Comparison of ENCODE assay signal across 1 cellular context in the genomic region with DNA sequence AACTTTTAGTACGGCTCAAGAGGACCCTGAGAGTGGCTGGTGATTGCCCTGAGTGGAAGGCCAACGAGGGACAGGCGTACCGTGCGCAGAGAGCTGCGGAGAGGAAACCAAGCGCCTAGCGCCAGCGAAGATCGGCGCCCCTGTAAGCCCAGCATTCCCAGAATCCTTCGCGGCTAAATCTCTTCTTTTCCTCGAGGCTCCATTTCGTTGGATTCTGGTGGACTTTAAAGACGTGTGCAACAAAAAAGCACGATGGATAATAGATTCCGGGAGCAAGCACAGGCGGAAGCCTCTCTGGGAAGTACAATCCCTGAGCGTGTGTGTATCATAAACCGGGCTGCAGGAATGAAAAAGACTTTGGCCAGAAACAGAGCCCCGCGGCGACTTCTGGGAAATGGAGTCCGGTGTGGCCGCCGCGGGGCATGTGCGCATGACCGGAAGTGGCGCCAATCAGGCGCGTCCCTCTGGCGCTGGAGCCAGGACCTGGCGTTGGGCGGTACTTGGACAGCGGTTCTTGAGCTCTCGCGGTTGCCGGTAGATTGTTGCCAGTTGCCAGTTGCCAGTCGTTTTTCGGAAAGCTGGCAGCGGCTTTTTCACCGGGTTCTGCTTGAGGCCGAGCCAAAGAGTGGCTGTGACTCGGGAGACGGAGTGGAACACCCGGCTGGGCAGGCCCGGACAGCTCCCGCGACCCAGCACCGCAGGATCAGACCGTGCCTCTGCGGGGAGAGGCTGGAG.
TF ChIP-seq lines count a peak whose summit lies in the region.

A gene (plus strand): TSS at position 449 of the 735 bp plus-strand sequence. CDS start 406 bp downstream, outside the sequence.

TF ChIP-seq in K562, 482 proteins besides CTCF, POLR2A, EP300 and RAD21 (continued from another document and continues in another):
- TF ChIP-seq, protein P1, sequence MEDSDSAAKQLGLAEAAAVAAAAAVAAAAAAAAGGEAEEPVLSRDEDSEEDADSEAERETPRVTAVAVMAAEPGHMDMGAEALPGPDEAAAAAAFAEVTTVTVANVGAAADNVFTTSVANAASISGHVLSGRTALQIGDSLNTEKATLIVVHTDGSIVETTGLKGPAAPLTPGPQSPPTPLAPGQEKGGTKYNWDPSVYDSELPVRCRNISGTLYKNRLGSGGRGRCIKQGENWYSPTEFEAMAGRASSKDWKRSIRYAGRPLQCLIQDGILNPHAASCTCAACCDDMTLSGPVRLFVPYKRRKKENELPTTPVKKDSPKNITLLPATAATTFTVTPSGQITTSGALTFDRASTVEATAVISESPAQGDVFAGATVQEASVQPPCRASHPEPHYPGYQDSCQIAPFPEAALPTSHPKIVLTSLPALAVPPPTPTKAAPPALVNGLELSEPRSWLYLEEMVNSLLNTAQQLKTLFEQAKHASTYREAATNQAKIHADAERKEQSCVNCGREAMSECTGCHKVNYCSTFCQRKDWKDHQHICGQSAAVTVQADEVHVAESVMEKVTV (CRISPR knock-in tag; IDR thresholded peaks at IDR 0.05), result 0 out of 2 replicates have a peak, but pooled peaks have one; percentile 10
- TF ChIP-seq KDM2B (CRISPR knock-in tag; IDR thresholded peaks at IDR 0.05), result no peak
- TF ChIP-seq PHF21A (IDR thresholded peaks at IDR 0.05; ENCODE audit: borderline replicate concordance, low read depth), result peak; percentile 68; the same call in 1 of the 2 replicates
- TF ChIP-seq ARHGAP35 (IDR thresholded peaks at IDR 0.05; ENCODE audit: partially characterized antibody), result no peak
- no peak for TF ChIP-seq YBX1 (IDR thresholded peaks at IDR 0.05)
- TF ChIP-seq CBFB (CRISPR knock-in tag; IDR thresholded peaks at IDR 0.05), result 0 out of 2 replicates have a peak, but pooled peaks have one; percentile 36
- TF ChIP-seq BRD4 (IDR thresholded peaks at IDR 0.05), result no peak
- TF ChIP-seq MIER1 (IDR thresholded peaks at IDR 0.05; ENCODE audit: low read depth), result peak; percentile 59; the same call in 1 of the 2 replicates
- no peak for TF ChIP-seq ZNF253 (CRISPR knock-in tag; conservative IDR thresholded peaks at IDR 0.05)
- TF ChIP-seq NCOA1 (IDR thresholded peaks at IDR 0.05; ENCODE audit: low read depth), result peak; percentile 86
- TF ChIP-seq DDX20 (tag; IDR thresholded peaks at IDR 0.05; ENCODE audit: low read depth), result 0 out of 2 replicates have a peak, but pooled peaks have one; percentile 29
- TF ChIP-seq, protein P2, sequence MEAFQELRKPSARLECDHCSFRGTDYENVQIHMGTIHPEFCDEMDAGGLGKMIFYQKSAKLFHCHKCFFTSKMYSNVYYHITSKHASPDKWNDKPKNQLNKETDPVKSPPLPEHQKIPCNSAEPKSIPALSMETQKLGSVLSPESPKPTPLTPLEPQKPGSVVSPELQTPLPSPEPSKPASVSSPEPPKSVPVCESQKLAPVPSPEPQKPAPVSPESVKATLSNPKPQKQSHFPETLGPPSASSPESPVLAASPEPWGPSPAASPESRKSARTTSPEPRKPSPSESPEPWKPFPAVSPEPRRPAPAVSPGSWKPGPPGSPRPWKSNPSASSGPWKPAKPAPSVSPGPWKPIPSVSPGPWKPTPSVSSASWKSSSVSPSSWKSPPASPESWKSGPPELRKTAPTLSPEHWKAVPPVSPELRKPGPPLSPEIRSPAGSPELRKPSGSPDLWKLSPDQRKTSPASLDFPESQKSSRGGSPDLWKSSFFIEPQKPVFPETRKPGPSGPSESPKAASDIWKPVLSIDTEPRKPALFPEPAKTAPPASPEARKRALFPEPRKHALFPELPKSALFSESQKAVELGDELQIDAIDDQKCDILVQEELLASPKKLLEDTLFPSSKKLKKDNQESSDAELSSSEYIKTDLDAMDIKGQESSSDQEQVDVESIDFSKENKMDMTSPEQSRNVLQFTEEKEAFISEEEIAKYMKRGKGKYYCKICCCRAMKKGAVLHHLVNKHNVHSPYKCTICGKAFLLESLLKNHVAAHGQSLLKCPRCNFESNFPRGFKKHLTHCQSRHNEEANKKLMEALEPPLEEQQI (IDR thresholded peaks at IDR 0.05), result no peak
- TF ChIP-seq, protein P3, sequence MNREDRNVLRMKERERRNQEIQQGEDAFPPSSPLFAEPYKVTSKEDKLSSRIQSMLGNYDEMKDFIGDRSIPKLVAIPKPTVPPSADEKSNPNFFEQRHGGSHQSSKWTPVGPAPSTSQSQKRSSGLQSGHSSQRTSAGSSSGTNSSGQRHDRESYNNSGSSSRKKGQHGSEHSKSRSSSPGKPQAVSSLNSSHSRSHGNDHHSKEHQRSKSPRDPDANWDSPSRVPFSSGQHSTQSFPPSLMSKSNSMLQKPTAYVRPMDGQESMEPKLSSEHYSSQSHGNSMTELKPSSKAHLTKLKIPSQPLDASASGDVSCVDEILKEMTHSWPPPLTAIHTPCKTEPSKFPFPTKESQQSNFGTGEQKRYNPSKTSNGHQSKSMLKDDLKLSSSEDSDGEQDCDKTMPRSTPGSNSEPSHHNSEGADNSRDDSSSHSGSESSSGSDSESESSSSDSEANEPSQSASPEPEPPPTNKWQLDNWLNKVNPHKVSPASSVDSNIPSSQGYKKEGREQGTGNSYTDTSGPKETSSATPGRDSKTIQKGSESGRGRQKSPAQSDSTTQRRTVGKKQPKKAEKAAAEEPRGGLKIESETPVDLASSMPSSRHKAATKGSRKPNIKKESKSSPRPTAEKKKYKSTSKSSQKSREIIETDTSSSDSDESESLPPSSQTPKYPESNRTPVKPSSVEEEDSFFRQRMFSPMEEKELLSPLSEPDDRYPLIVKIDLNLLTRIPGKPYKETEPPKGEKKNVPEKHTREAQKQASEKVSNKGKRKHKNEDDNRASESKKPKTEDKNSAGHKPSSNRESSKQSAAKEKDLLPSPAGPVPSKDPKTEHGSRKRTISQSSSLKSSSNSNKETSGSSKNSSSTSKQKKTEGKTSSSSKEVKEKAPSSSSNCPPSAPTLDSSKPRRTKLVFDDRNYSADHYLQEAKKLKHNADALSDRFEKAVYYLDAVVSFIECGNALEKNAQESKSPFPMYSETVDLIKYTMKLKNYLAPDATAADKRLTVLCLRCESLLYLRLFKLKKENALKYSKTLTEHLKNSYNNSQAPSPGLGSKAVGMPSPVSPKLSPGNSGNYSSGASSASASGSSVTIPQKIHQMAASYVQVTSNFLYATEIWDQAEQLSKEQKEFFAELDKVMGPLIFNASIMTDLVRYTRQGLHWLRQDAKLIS (CRISPR knock-in tag; IDR thresholded peaks at IDR 0.05), result peak; percentile 45; the same call in 1 of the 2 replicates
- TF ChIP-seq, protein P4, sequence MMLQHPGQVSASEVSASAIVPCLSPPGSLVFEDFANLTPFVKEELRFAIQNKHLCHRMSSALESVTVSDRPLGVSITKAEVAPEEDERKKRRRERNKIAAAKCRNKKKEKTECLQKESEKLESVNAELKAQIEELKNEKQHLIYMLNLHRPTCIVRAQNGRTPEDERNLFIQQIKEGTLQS (IDR thresholded peaks at IDR 0.05), result no peak
- TF ChIP-seq, protein P4 (CRISPR knock-in tag; conservative IDR thresholded peaks at IDR 0.05), result no peak
- peak; percentile 16; the same call in 1 of the 2 replicates for TF ChIP-seq LCOR (CRISPR knock-in tag; IDR thresholded peaks at IDR 0.05)
- TF ChIP-seq, protein P5, sequence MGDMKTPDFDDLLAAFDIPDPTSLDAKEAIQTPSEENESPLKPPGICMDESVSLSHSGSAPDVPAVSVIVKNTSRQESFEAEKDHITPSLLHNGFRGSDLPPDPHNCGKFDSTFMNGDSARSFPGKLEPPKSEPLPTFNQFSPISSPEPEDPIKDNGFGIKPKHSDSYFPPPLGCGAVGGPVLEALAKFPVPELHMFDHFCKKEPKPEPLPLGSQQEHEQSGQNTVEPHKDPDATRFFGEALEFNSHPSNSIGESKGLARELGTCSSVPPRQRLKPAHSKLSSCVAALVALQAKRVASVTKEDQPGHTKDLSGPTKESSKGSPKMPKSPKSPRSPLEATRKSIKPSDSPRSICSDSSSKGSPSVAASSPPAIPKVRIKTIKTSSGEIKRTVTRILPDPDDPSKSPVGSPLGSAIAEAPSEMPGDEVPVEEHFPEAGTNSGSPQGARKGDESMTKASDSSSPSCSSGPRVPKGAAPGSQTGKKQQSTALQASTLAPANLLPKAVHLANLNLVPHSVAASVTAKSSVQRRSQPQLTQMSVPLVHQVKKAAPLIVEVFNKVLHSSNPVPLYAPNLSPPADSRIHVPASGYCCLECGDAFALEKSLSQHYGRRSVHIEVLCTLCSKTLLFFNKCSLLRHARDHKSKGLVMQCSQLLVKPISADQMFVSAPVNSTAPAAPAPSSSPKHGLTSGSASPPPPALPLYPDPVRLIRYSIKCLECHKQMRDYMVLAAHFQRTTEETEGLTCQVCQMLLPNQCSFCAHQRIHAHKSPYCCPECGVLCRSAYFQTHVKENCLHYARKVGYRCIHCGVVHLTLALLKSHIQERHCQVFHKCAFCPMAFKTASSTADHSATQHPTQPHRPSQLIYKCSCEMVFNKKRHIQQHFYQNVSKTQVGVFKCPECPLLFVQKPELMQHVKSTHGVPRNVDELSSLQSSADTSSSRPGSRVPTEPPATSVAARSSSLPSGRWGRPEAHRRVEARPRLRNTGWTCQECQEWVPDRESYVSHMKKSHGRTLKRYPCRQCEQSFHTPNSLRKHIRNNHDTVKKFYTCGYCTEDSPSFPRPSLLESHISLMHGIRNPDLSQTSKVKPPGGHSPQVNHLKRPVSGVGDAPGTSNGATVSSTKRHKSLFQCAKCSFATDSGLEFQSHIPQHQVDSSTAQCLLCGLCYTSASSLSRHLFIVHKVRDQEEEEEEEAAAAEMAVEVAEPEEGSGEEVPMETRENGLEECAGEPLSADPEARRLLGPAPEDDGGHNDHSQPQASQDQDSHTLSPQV (IDR thresholded peaks at IDR 0.05), result peak; percentile 87
- TF ChIP-seq HDAC2 (IDR thresholded peaks at IDR 0.05), result 0 out of 2 replicates have a peak, but pooled peaks have one; percentile 22
- no peak for TF ChIP-seq THRAP3 (IDR thresholded peaks at IDR 0.05; ENCODE audit: borderline replicate concordance)
- TF ChIP-seq HDGF (IDR thresholded peaks at IDR 0.05), result no peak
- no peak for TF ChIP-seq RFX5 (IDR thresholded peaks at IDR 0.05; ENCODE audit: low read depth, low read length)
- peak; percentile 81; the same call in 1 of the 2 replicates for TF ChIP-seq PHF8 (IDR thresholded peaks at IDR 0.05; ENCODE audit: borderline replicate concordance, low read length)
- TF ChIP-seq MTA3 (IDR thresholded peaks at IDR 0.05; ENCODE audit: borderline replicate concordance), result peak; percentile 43; the same call in 1 of the 2 replicates
- TF ChIP-seq, protein P6, sequence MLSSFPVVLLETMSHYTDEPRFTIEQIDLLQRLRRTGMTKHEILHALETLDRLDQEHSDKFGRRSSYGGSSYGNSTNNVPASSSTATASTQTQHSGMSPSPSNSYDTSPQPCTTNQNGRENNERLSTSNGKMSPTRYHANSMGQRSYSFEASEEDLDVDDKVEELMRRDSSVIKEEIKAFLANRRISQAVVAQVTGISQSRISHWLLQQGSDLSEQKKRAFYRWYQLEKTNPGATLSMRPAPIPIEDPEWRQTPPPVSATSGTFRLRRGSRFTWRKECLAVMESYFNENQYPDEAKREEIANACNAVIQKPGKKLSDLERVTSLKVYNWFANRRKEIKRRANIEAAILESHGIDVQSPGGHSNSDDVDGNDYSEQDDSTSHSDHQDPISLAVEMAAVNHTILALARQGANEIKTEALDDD (IDR thresholded peaks at IDR 0.05), result no peak
- 0 out of 2 replicates have a peak, but pooled peaks have one; percentile 36 for TF ChIP-seq ZNF561 (CRISPR knock-in tag; conservative IDR thresholded peaks at IDR 0.05)
- TF ChIP-seq, protein P7, sequence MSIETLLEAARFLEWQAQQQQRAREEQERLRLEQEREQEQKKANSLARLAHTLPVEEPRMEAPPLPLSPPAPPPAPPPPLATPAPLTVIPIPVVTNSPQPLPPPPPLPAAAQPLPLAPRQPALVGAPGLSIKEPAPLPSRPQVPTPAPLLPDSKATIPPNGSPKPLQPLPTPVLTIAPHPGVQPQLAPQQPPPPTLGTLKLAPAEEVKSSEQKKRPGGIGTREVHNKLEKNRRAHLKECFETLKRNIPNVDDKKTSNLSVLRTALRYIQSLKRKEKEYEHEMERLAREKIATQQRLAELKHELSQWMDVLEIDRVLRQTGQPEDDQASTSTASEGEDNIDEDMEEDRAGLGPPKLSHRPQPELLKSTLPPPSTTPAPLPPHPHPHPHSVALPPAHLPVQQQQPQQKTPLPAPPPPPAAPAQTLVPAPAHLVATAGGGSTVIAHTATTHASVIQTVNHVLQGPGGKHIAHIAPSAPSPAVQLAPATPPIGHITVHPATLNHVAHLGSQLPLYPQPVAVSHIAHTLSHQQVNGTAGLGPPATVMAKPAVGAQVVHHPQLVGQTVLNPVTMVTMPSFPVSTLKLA (conservative IDR thresholded peaks at IDR 0.05), result peak; percentile 81 to 88
- peak; percentile 72 for TF ChIP-seq ZNF766 (CRISPR knock-in tag; conservative IDR thresholded peaks at IDR 0.05)
- TF ChIP-seq, protein P8, sequence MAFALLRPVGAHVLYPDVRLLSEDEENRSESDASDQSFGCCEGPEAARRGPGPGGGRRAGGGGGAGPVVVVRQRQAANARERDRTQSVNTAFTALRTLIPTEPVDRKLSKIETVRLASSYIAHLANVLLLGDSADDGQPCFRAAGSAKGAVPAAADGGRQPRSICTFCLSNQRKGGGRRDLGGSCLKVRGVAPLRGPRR (CRISPR knock-in tag; IDR thresholded peaks at IDR 0.05), result no peak
- TF ChIP-seq ZNF41 (CRISPR knock-in tag; conservative IDR thresholded peaks at IDR 0.05), result no peak
- peak; percentile 72 for TF ChIP-seq TAF1 (IDR thresholded peaks at IDR 0.05; ENCODE audit: control insufficient read depth, extremely low read depth, insufficient read depth, low read length, severe bottlenecking)
- TF ChIP-seq ELF1 (tag; IDR thresholded peaks at IDR 0.05), result peak; percentile 79
- TF ChIP-seq ETV1 (tag; conservative IDR thresholded peaks at IDR 0.05; ENCODE audit: low read depth), result no peak
- TF ChIP-seq, protein P9, sequence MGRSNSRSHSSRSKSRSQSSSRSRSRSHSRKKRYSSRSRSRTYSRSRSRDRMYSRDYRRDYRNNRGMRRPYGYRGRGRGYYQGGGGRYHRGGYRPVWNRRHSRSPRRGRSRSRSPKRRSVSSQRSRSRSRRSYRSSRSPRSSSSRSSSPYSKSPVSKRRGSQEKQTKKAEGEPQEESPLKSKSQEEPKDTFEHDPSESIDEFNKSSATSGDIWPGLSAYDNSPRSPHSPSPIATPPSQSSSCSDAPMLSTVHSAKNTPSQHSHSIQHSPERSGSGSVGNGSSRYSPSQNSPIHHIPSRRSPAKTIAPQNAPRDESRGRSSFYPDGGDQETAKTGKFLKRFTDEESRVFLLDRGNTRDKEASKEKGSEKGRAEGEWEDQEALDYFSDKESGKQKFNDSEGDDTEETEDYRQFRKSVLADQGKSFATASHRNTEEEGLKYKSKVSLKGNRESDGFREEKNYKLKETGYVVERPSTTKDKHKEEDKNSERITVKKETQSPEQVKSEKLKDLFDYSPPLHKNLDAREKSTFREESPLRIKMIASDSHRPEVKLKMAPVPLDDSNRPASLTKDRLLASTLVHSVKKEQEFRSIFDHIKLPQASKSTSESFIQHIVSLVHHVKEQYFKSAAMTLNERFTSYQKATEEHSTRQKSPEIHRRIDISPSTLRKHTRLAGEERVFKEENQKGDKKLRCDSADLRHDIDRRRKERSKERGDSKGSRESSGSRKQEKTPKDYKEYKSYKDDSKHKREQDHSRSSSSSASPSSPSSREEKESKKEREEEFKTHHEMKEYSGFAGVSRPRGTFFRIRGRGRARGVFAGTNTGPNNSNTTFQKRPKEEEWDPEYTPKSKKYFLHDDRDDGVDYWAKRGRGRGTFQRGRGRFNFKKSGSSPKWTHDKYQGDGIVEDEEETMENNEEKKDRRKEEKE (IDR thresholded peaks at IDR 0.05; ENCODE audit: borderline replicate concordance in 1 of 2, control insufficient read depth in 1 of 2, low read depth in 2 of 2, low read length in 1 of 2), result peak in 1 of 2 experiments; percentile 52; a peak in 2 of 4 replicates
- peak; percentile 89 for TF ChIP-seq HCFC1 (IDR thresholded peaks at IDR 0.05; ENCODE audit: low read depth, low read length)
- TF ChIP-seq HNRNPLL (IDR thresholded peaks at IDR 0.05; ENCODE audit: low read depth, low read length, poor library complexity, severe bottlenecking), result peak; percentile 92
